In the genomic region with DNA sequence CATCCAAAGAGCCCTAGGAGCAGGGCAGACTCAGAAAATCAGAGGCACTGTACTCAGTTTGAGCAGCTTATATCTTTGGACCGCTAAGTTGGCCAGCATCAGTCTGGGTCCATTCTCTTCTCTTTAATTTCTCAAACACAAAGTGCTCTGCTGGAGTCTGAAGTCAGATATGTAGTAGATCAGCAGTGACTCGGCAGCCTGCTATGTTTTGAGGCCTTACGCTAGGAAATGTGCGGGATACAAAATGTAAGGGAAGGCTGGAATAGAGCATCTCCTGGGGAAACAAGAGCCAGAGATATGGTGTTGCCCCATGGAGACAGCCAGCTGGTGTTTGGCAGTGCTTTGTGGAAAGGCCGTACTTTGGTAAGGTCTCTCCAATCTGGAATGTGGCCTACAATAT, we compare ENCODE assay signal across 22 cellular contexts.
"Had no signal": no experiment of that assay in that cellular context is flagged by ENCODE, and none has a peak within 500 bp of the region (broad histone marks: within the 10 kb centered on the region; RNA-seq: fewer than 3 reads in every experiment).

No MANE protein-coding gene starts in this region.

- H3K27ac ChIP-seq: breast epithelium, left ventricle myocardium inferior, neutrophil, tibial artery, uterus had no signal

- DNase-seq: activated CD4-positive, alpha-beta T cell treated with anti-CD3 and anti-CD28 coated beads for 4 hours; activated CD8-positive, alpha-beta memory T cell treated with anti-CD3 and anti-CD28 coated beads, Interleukin-2, amount 50 U/mL, for 4 hours; activated CD8-positive, alpha-beta T cell treated with anti-CD3 and anti-CD28 coated beads, Interleukin-2, amount 10 ng/mL, durations not matched to agents 7 days and 5 days; activated effector memory CD4-positive, alpha-beta T cell treated with anti-CD3 and anti-CD28 coated beads, Interleukin-2, amount 50 U/mL, for 16 hours; activated T-cell treated with anti-CD3 and anti-CD28 coated beads, Interleukin-2, amount 50 U/mL, for 48 hours; amniotic stem cell; hippocampal formation; kidney; left ventricle myocardium inferior; natural killer cell; posterior cingulate gyrus; retina; stimulated activated CD4-positive, alpha-beta T cell treated with anti-CD3 and anti-CD28 coated beads, Interleukin-4, amount 100 ng/mL, for 24 hours; stimulated activated naive CD4-positive, alpha-beta T cell; T-helper 17 cell; tibial artery; uterus had no signal

- H3K4me3 ChIP-seq: breast epithelium, left ventricle myocardium inferior, tibial artery, uterus had no signal

- H3K4me3 Mint-ChIP-seq: activated CD8-positive, alpha-beta T cell treated with anti-CD3 and anti-CD28 coated beads, Interleukin-2, amount 10 ng/mL, durations not matched to agents 7 days and 5 days; activated naive CD4-positive, alpha-beta T cell treated with anti-CD3 and anti-CD28 coated beads, Interleukin-2, amount 50 U/mL, for 24 hours; natural killer cell; T-helper 17 cell; WTC11 had no signal

- H3K36me3 Mint-ChIP-seq: natural killer cell, WTC11 had no signal

- H3K4me1 ChIP-seq: breast epithelium, left ventricle myocardium inferior, tibial artery, uterus had no signal

- H3K9me3 ChIP-seq: breast epithelium, left ventricle myocardium inferior, neutrophil, tibial artery, uterus had no signal

- H3K27me3 Mint-ChIP-seq: activated naive CD4-positive, alpha-beta T cell treated with anti-CD3 and anti-CD28 coated beads, Interleukin-2, amount 50 U/mL, for 24 hours; T-helper 17 cell had no signal

- H3K27ac Mint-ChIP-seq: activated CD8-positive, alpha-beta T cell treated with anti-CD3 and anti-CD28 coated beads, Interleukin-2, amount 10 ng/mL, durations not matched to agents 7 days and 5 days; activated naive CD4-positive, alpha-beta T cell treated with anti-CD3 and anti-CD28 coated beads, Interleukin-2, amount 50 U/mL, for 24 hours; natural killer cell; T-helper 17 cell; WTC11 had no signal

- H3K9me3 Mint-ChIP-seq: activated naive CD4-positive, alpha-beta T cell treated with anti-CD3 and anti-CD28 coated beads, Interleukin-2, amount 50 U/mL, for 24 hours; natural killer cell; WTC11 had no signal

- H3K36me3 ChIP-seq: breast epithelium, left ventricle myocardium inferior, neutrophil, tibial artery, uterus had no signal

- H3K4me1 Mint-ChIP-seq: activated naive CD4-positive, alpha-beta T cell treated with anti-CD3 and anti-CD28 coated beads, Interleukin-2, amount 50 U/mL, for 24 hours; natural killer cell; T-helper 17 cell; WTC11 had no signal

- FAIRE-seq: kidney, TTC549 had no signal

- ATAC-seq: activated CD8-positive, alpha-beta T cell treated with anti-CD3 and anti-CD28 coated beads, Interleukin-2, amount 10 ng/mL, durations not matched to agents 7 days and 5 days; natural killer cell; T-helper 17 cell; WTC11 had no signal

- H3K27me3 ChIP-seq: breast epithelium, neutrophil, tibial artery, uterus had no signal
